In the genomic region with DNA sequence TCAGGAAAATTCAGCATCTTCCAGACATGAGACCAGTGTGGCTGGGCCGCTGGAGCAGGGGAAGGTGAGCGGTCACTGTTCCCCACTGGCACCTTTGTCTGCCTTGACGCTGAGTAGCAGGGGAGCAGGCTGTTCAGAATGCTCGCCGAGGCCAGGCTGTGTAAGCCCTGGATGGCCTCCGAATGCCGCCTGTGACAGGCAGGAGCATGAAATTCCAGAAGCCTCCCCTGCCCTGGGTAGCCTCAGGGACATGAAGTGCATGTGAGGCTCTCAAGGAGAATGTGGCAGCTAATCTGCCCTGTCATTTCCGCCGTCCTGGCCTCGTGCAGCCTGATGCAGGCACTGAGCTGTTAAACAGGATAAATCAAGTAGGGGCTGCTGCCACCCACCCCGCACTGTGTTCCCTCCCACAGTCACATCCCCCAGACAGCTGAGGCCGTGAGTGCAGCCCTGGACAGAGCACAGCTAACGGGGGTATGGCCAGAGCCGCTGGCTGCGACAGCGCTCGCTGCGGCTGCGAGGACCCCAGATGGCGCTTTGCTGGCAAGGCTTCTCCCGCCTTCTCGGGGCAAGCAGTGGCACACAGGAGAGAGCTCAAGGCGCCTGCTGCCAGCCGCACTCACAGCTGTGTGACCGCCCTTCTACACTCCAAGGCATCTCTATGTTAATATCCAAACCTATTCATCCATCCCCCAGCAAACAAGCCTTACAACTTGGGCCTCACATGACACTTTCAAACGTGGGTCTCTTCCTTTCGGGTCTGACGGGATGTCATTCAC, we compare ENCODE assay signal across 1 cellular context.
TF ChIP-seq lines count a peak whose summit lies in the region.

No MANE protein-coding gene starts in this region.

TF ChIP-seq in IMR-90, 13 proteins besides CTCF, POLR2A, EP300 and RAD21:
- TF ChIP-seq NFE2L2 (IDR thresholded peaks at IDR 0.05; ENCODE audit: low read depth, low read length) (no peak), MAFK (IDR thresholded peaks at IDR 0.05; ENCODE audit: low read depth, low read length) (no peak), SMC3 (IDR thresholded peaks at IDR 0.05; ENCODE audit: low read depth, low read length) (no peak), MXI1 (IDR thresholded peaks at IDR 0.05; ENCODE audit: borderline replicate concordance, low read depth, low read length) (no peak), FOS (IDR thresholded peaks at IDR 0.05; ENCODE audit: low read depth, low read length) (no peak), BHLHE40 (IDR thresholded peaks at IDR 0.05; ENCODE audit: low read depth, low read length) (no peak), CEBPB (IDR thresholded peaks at IDR 0.05; ENCODE audit: low read depth, low read length) (no peak), MAZ (IDR thresholded peaks at IDR 0.05; ENCODE audit: borderline replicate concordance, low read depth, low read length) (no peak), RFX5 (IDR thresholded peaks at IDR 0.05; ENCODE audit: low read depth, low read length) (no peak), CHD1 (IDR thresholded peaks at IDR 0.05; ENCODE audit: low read depth, low read length) (no peak), RCOR1 (IDR thresholded peaks at IDR 0.05; ENCODE audit: insufficient replicate concordance, low read length) (no peak)
- TF ChIP-seq, protein P1, sequence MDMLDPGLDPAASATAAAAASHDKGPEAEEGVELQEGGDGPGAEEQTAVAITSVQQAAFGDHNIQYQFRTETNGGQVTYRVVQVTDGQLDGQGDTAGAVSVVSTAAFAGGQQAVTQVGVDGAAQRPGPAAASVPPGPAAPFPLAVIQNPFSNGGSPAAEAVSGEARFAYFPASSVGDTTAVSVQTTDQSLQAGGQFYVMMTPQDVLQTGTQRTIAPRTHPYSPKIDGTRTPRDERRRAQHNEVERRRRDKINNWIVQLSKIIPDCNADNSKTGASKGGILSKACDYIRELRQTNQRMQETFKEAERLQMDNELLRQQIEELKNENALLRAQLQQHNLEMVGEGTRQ (IDR thresholded peaks at IDR 0.05; ENCODE audit: low read depth, low read length): no peak
- TF ChIP-seq, protein P2, sequence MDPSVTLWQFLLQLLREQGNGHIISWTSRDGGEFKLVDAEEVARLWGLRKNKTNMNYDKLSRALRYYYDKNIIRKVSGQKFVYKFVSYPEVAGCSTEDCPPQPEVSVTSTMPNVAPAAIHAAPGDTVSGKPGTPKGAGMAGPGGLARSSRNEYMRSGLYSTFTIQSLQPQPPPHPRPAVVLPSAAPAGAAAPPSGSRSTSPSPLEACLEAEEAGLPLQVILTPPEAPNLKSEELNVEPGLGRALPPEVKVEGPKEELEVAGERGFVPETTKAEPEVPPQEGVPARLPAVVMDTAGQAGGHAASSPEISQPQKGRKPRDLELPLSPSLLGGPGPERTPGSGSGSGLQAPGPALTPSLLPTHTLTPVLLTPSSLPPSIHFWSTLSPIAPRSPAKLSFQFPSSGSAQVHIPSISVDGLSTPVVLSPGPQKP (IDR thresholded peaks at IDR 0.05; ENCODE audit: borderline replicate concordance, low read depth, low read length): no peak
